Comparison of ENCODE assay signal across 8 cellular contexts in genomic region chrX:70434914-70435586, GRCh38. TPM values are rescaled to one million over a fixed set of nuclear protein-coding genes. Genes with fewer than 3 reads are reported as not detected.
DNase-seq lines count a peak whose midpoint lies in the region; ATAC-seq and TF ChIP-seq lines count a peak whose summit lies in the region.

No MANE protein-coding gene starts in this region.

- H3K27me3 Mint-ChIP-seq in Calu3 (ENCODE audit: unreplicated experiment), result peaks cover 18% of the 10 kb centered on the region
- peaks cover 4 to 18% (median 13%) of the 10 kb centered on the region in 3 donors for H3K27me3 Mint-ChIP-seq in naive B cell

- H3K4me1 Mint-ChIP-seq in Calu3 (ENCODE audit: low read depth, unreplicated experiment) (peaks cover 8% of the 10 kb centered on the region), naive B cell (peaks cover 15 to 18% (median 17%) of the 10 kb centered on the region in 3 donors)

- H3K4me3 Mint-ChIP-seq in Calu3 (ENCODE audit: low read depth, unreplicated experiment) (peak overlapping the region; percentile 88), naive B cell (peak overlapping the region; percentile 77 to 97 (median 86))

- no peaks in the 10 kb centered on the region for H3K9me3 ChIP-seq in MG63

- ATAC-seq in naive B cell (ENCODE audit: low read depth in 2 of 2) (peak in 1 of 2 donors; percentile 12), GM18861 (IDR thresholded peaks at IDR 0.05; ENCODE audit: unreplicated experiment) (no peak), HG02571 (IDR thresholded peaks at IDR 0.05; ENCODE audit: unreplicated experiment) (no peak)

- DNase-seq in Calu3 (no peak), MG63 (peak; percentile 30), coronary artery (ENCODE audit: low spot score) (no peak), naive B cell (no peak), SK-N-DZ (ENCODE audit: low spot score) (no peak), Ammon's horn (ENCODE audit: low spot score) (no peak)

- H3K27me3 ChIP-seq in MG63, result no peaks in the 10 kb centered on the region

- TF ChIP-seq CTCF in Calu3 (IDR thresholded peaks at IDR 0.05; ENCODE audit: unreplicated experiment), result no peak
- TF ChIP-seq CTCF in coronary artery (IDR thresholded peaks at IDR 0.05), result no peak

- CTCF ChIA-PET in Calu3 (lab: Charles Lee), result interaction anchor here (0.7 kb wide), 1 partner anchor 531 kb away, joined by 5 read pairs; no protein-coding TSS in a partner anchor

- BruUV-seq in Calu3 (replicated peaks; lab: Mats Ljungman, UMichigan), result TSS peak; percentile 45

- H3K27ac ChIP-seq in coronary artery, result peak overlapping the region; percentile 72 to 93

- H3K9me3 Mint-ChIP-seq in Calu3 (ENCODE audit: low read depth, unreplicated experiment) (no peaks in the 10 kb centered on the region), naive B cell (peaks cover 0 to 2% (median 0%) of the 10 kb centered on the region in 7 donors)

- no peaks in the 10 kb centered on the region for H3K36me3 ChIP-seq in MG63

- H3K36me3 Mint-ChIP-seq in Calu3 (ENCODE audit: insufficient read depth, unreplicated experiment) (peaks cover 19% of the 10 kb centered on the region), naive B cell (no peaks in the 10 kb centered on the region)

- intact Hi-C loops in Calu3 (cut with micrococcal nuclease; ENCODE audit: unreplicated experiment), result loop anchor here (5.0 kb wide), 1 partner anchor 47 kb away; no protein-coding TSS in a partner anchor

- H3K27ac Mint-ChIP-seq in Calu3 (ENCODE audit: unreplicated experiment) (peak overlapping the region; percentile 47), naive B cell (peak overlapping the region in 4 of 6 donors; percentile 71 to 94 (median 82))

- H3K4me3 ChIP-seq in MG63 (peak overlapping the region; percentile 60), coronary artery (peak overlapping the region; percentile 76)

RNA-seq across cellular contexts. Expression of gene DLG3, which starts 9.6 kb away (rescaled TPM):
- 55.8 and 62.5 TPM in 2 replicates for total RNA-seq in Calu3 (2022)
- 1.5 and 1.9 TPM in 2 replicates for total RNA-seq in MG63 (2014; rRNA removed; shearing (Covaris generic); ENCODE audit: low replicate concordance)
- polyA plus RNA-seq in naive B cell (ENCODE audit: low read depth in 6 of 6), result 1 to 10 TPM; 2.1 to 5.0 (median 3.2) TPM
- 53.8 and 63.1 TPM in 2 replicates for polyA plus RNA-seq in SK-N-DZ (2014; cell fraction: cytosol; rRNA removed)
- polyA plus RNA-seq in SK-N-DZ (2014; cell fraction: nucleus; rRNA removed), result 49.4 and 62.7 TPM in 2 replicates

RNA-seq across cellular contexts. Expression of gene GDPD2, which starts 11.9 kb away (rescaled TPM):
- total RNA-seq in Calu3 (2022), result not detected in 2 replicates
- 0.43 TPM in 1 of 2 replicates, not detected in the other for total RNA-seq in MG63 (2014; rRNA removed; shearing (Covaris generic); ENCODE audit: low replicate concordance)
- polyA plus RNA-seq in naive B cell (ENCODE audit: low read depth in 6 of 6), result not detected
- polyA plus RNA-seq in SK-N-DZ (2014; cell fraction: cytosol; rRNA removed), result not detected in 2 replicates
- polyA plus RNA-seq in SK-N-DZ (2014; cell fraction: nucleus; rRNA removed), result 0.18 TPM in 1 of 2 replicates, not detected in the other

Comparison
In these comparisons a context has a peak if more than half of its experiments do, and no peak if none do; other contexts are left out.
1. RNA of gene DLG3, which starts 9.6 kb away (total RNA-seq): 55.8 to 62.5 TPM in Calu3; 1.5 to 1.9 TPM in MG63; every median in the first group is over 10 times any median in the second.